Comparison of ENCODE assay signal across 20 cellular contexts in genomic region chr9:34520096-34520495, GRCh38. TPM values are rescaled to one million over a fixed set of nuclear protein-coding genes. Genes with fewer than 3 reads are reported as not detected.
DNase-seq lines count a peak whose midpoint lies in the region; ATAC-seq and TF ChIP-seq lines count a peak whose summit lies in the region.
"Had no signal": no experiment of that assay in that cellular context is flagged by ENCODE, and none has a peak within 500 bp of the region (broad histone marks: within the 10 kb centered on the region; RNA-seq: fewer than 3 reads in every experiment).

No MANE protein-coding gene starts in this region.

- H3K79me2 ChIP-seq in neural progenitor cell (ENCODE audit: low read depth): no peaks in the 10 kb centered on the region

- H3K36me3 ChIP-seq in BLaER1: no peaks in the 10 kb centered on the region
- no peaks in the 10 kb centered on the region for H3K36me3 ChIP-seq in BLaER1 treated with 17β-estradiol and CSF1 and Interleukin-3, amounts not matched to agents 10 nM and 100 nM
- H3K36me3 ChIP-seq in neural progenitor cell: no peaks in the 10 kb centered on the region
- H3K36me3 ChIP-seq in upper lobe of right lung: no peaks in the 10 kb centered on the region
- H3K36me3 ChIP-seq: BE2C had no signal

- H3K4me3 ChIP-seq in BLaER1 (no peak overlapping the region), neural progenitor cell (no peak overlapping the region), upper lobe of right lung (no peak overlapping the region)
- no peak overlapping the region for H3K4me3 ChIP-seq in BLaER1 treated with 17β-estradiol and CSF1 and Interleukin-3, amounts not matched to agents 10 nM and 100 nM

- H3K9me3 Mint-ChIP-seq in neural progenitor cell: no peaks in the 10 kb centered on the region
- H3K9me3 Mint-ChIP-seq: CD4-positive, alpha-beta memory T cell; HFFc6; IgD-negative memory B cell had no signal

- H4K20me1 ChIP-seq in BLaER1 (0 out of 2 replicates have a peak, but pooled peaks cover 13% of the 10 kb centered on the region), neural progenitor cell (ENCODE audit: low read depth) (no peaks in the 10 kb centered on the region)
- H4K20me1 ChIP-seq in BLaER1 treated with 17β-estradiol and CSF1 and Interleukin-3, amounts not matched to agents 10 nM and 100 nM: peaks cover 0 to 15% (median 0%) of the 10 kb centered on the region in 11 experiments; a peak in 6 of 22 replicates

- H3K36me3 Mint-ChIP-seq in neural progenitor cell: peaks cover 3% of the 10 kb centered on the region
- H3K36me3 Mint-ChIP-seq: CD4-positive, alpha-beta memory T cell; IgD-negative memory B cell had no signal

- H3K4me3 Mint-ChIP-seq in neural progenitor cell: no peak overlapping the region
- H3K4me3 Mint-ChIP-seq: CD14-positive monocyte, HFFc6 had no signal

- H3K27ac ChIP-seq in BLaER1 (no peak overlapping the region), caudate nucleus (ENCODE audit: low read depth, low read length) (peak overlapping the region; percentile 93), neural progenitor cell (no peak overlapping the region), upper lobe of right lung (no peak overlapping the region)
- H3K27ac ChIP-seq in BLaER1 treated with 17β-estradiol and CSF1 and Interleukin-3, amounts not matched to agents 10 nM and 100 nM: no peak overlapping the region

- DNase-seq in caudate nucleus (lab: John Stamatoyannopoulos, UW) (no peak), neural progenitor cell (ENCODE audit: low spot score) (no peak), upper lobe of right lung (no peak), NCI-H2081 treated with DMSO at 0.1 percent for 48 hours (lab: John Stamatoyannopoulos, UW) (no peak)
- no peak for DNase-seq in stimulated activated naive CD8-positive, alpha-beta T cell treated with anti-CD3 and anti-CD28 coated beads, Interleukin-15, Interleukin-2, amounts not matched to agents 100 U/mL and 50 U/mL, for 24 hours
- DNase-seq: ACHN; BE2C; CD4-positive, alpha-beta memory T cell; DMS153; DMS79; GF-D8; GOT3; HFFc6 had no signal

- peak overlapping the region; percentile 77; the same call in 1 of the 2 replicates for H3K4me2 ChIP-seq in BLaER1
- peak overlapping the region in 9 of 11 experiments; percentile 38 to 93 (median 81); a peak in 16 of 22 replicates for H3K4me2 ChIP-seq in BLaER1 treated with 17β-estradiol and CSF1 and Interleukin-3, amounts not matched to agents 10 nM and 100 nM
- H3K4me2 ChIP-seq in neural progenitor cell: no peak overlapping the region

- H3K4me1 ChIP-seq in BLaER1: peaks cover 63% of the 10 kb centered on the region
- peaks cover 55 to 76% (median 64%) of the 10 kb centered on the region in 10 experiments for H3K4me1 ChIP-seq in BLaER1 treated with 17β-estradiol and CSF1 and Interleukin-3, amounts not matched to agents 10 nM and 100 nM
- peaks cover 13% of the 10 kb centered on the region for H3K4me1 ChIP-seq in neural progenitor cell
- no peaks in the 10 kb centered on the region for H3K4me1 ChIP-seq in upper lobe of right lung
- H3K4me1 ChIP-seq: BE2C had no signal

- peak overlapping the region; percentile 25 for H3K27ac Mint-ChIP-seq in neural progenitor cell
- H3K27ac Mint-ChIP-seq: HFFc6, IgD-negative memory B cell had no signal

- no peak for ATAC-seq in stimulated activated naive CD8-positive, alpha-beta T cell treated with anti-CD3 and anti-CD28 coated beads, Interleukin-15, Interleukin-2, amounts not matched to agents 100 U/mL and 50 U/mL, for 24 hours
- ATAC-seq in upper lobe of right lung (no peak), GM21528 (IDR thresholded peaks at IDR 0.05; ENCODE audit: low FRiP score, unreplicated experiment) (no peak)
- ATAC-seq: HCT116, HepG2 had no signal

- no peak overlapping the region for H2AFZ ChIP-seq in neural progenitor cell (replicated peaks)

- H3K9ac ChIP-seq in BLaER1 (no peak overlapping the region), neural progenitor cell (no peak overlapping the region)
- H3K9ac ChIP-seq in BLaER1 treated with 17β-estradiol and CSF1 and Interleukin-3, amounts not matched to agents 10 nM and 100 nM: no peak overlapping the region

- peaks cover 11% of the 10 kb centered on the region for H3K27me3 Mint-ChIP-seq in neural progenitor cell (ENCODE audit: insufficient read depth, low read depth)

- intact Hi-C loops in upper lobe of right lung (cut with DNase I): no loop called here

- no peaks in the 10 kb centered on the region for H3K9me3 ChIP-seq in BLaER1
- H3K9me3 ChIP-seq in BLaER1 treated with 17β-estradiol and CSF1 and Interleukin-3, amounts not matched to agents 10 nM and 100 nM (replicated peaks in 1 of 11): no peaks in the 10 kb centered on the region
- no peaks in the 10 kb centered on the region for H3K9me3 ChIP-seq in neural progenitor cell (ENCODE audit: low read depth)
- no peaks in the 10 kb centered on the region for H3K9me3 ChIP-seq in upper lobe of right lung
- H3K9me3 ChIP-seq: BE2C had no signal

- TF ChIP-seq CTCF in neural progenitor cell (IDR thresholded peaks at IDR 0.05) (no peak), upper lobe of right lung (IDR thresholded peaks at IDR 0.05) (no peak)

- H3F3A ChIP-seq in neural progenitor cell (ENCODE audit: low read depth): peaks cover 6% of the 10 kb centered on the region

- H3K4me1 Mint-ChIP-seq in neural progenitor cell: peaks cover 22% of the 10 kb centered on the region

- H3K27me3 ChIP-seq in BLaER1 (peaks cover 12% of the 10 kb centered on the region; the same call in 1 of the 2 replicates), neural progenitor cell (peaks cover 26% of the 10 kb centered on the region), upper lobe of right lung (no peaks in the 10 kb centered on the region)
- peaks cover 5 to 23% (median 12%) of the 10 kb centered on the region in 11 experiments; a peak in 15 of 22 replicates for H3K27me3 ChIP-seq in BLaER1 treated with 17β-estradiol and CSF1 and Interleukin-3, amounts not matched to agents 10 nM and 100 nM
- H3K27me3 ChIP-seq: BE2C had no signal

RNA-seq across cellular contexts. Expression of gene ENHO, which starts 2.7 kb away (rescaled TPM):
- total RNA-seq in neural progenitor cell (ENCODE audit: low replicate concordance) (4.4 and 21.3 TPM in 2 replicates), upper lobe of right lung (0.61 TPM)
- total RNA-seq: CD4-positive, alpha-beta memory T cell had no signal
